ENCODE assay signal across 15 cellular contexts in genomic region chr5:92801921-92802320, GRCh38.
DNase-seq lines count a peak whose midpoint lies in the region; ATAC-seq lines count a peak whose summit lies in the region.
"Had no signal": no experiment of that assay in that cellular context is flagged by ENCODE, and none has a peak within 500 bp of the region (broad histone marks: within the 10 kb centered on the region; RNA-seq: fewer than 3 reads in every experiment).

No MANE protein-coding gene starts in this region.

- H3K9ac ChIP-seq in mesenchymal stem cell (ENCODE audit: low read length), result no peak overlapping the region

- no peak overlapping the region for H2BK120ac ChIP-seq in mesenchymal stem cell (ENCODE audit: low read depth, low read length)

- no peak overlapping the region for H3K23ac ChIP-seq in mesenchymal stem cell (ENCODE audit: low read length in 2 of 2)

- H3K27ac ChIP-seq in mesenchymal stem cell (ENCODE audit: low read length, poor library complexity, severe bottlenecking), result no peak overlapping the region
- H3K27ac ChIP-seq: neutrophil had no signal

- H3K14ac ChIP-seq in mesenchymal stem cell (ENCODE audit: low read length in 2 of 2), result no peak overlapping the region

- no peak overlapping the region for H2AK5ac ChIP-seq in mesenchymal stem cell (ENCODE audit: low read length, severe bottlenecking)

- H4K91ac ChIP-seq in mesenchymal stem cell (ENCODE audit: low read length), result no peak overlapping the region

- no peak overlapping the region for H2AFZ ChIP-seq in mesenchymal stem cell (ENCODE audit: low read depth, low read length)

- ATAC-seq in HG03378 (IDR thresholded peaks at IDR 0.05; ENCODE audit: unreplicated experiment) (no peak), GM21529 (IDR thresholded peaks at IDR 0.05; ENCODE audit: unreplicated experiment) (no peak), HG02870 (IDR thresholded peaks at IDR 0.05; ENCODE audit: unreplicated experiment) (no peak)
- ATAC-seq: stimulated activated naive B cell treated with anti-CD40 and anti-IgM and Interleukin-4, amounts not matched to agents 10 μg/mL and 1 μg/mL and 100 μg/mL, for 72 hours had no signal

- no peak overlapping the region for H3K4me2 ChIP-seq in mesenchymal stem cell (ENCODE audit: low read length, poor library complexity, severe bottlenecking)

- no peaks in the 10 kb centered on the region for H3K4me1 ChIP-seq in mesenchymal stem cell (ENCODE audit: control insufficient read depth, insufficient read depth, low read depth, low read length)

- H2BK12ac ChIP-seq in mesenchymal stem cell (ENCODE audit: low read length in 2 of 2), result no peak overlapping the region

- peak; percentile 95 for DNase-seq in DMS53 (lab: John Stamatoyannopoulos, UW)
- peak; percentile 45 to 91 (median 88) for DNase-seq in NCI-H1417 (lab: John Stamatoyannopoulos, UW)
- DNase-seq in amniotic epithelial cell (ENCODE audit: low read depth), result peak; percentile 95
- DNase-seq in mesenchymal stem cell, result peak; percentile 56
- no peak for DNase-seq in RKO (ENCODE audit: low spot score)
- DNase-seq: activated CD4-positive, alpha-beta T cell treated with anti-CD3 and anti-CD28 coated beads for 4 hours; central memory CD4-positive, alpha-beta T cell; mesendoderm; NCI-H1436; Right ventricle myocardium superior; stimulated activated naive B cell treated with anti-CD40 and anti-IgM and Interleukin-4, amounts not matched to agents 10 μg/mL and 1 μg/mL and 100 μg/mL, for 72 hours had no signal

- no peak overlapping the region for H2BK15ac ChIP-seq in mesenchymal stem cell (ENCODE audit: low read depth, poor library complexity, severe bottlenecking)

- no peak overlapping the region for H3K18ac ChIP-seq in mesenchymal stem cell (ENCODE audit: low read depth in 1 of 2, low read length in 2 of 2)

- H3K9me3 ChIP-seq in mesenchymal stem cell (ENCODE audit: control insufficient read depth, low read length), result no peaks in the 10 kb centered on the region
- H3K9me3 ChIP-seq: neutrophil had no signal

- H3K79me1 ChIP-seq in mesenchymal stem cell (replicated peaks; ENCODE audit: low read length, poor library complexity, severe bottlenecking), result no peaks in the 10 kb centered on the region

- 3% methylated on average over 7 of the region's 7 CpGs for WGBS in mesenchymal stem cell

- H3K4ac ChIP-seq in mesenchymal stem cell (ENCODE audit: low read depth in 1 of 2, low read length in 2 of 2), result no peak overlapping the region

- H2BK5ac ChIP-seq in mesenchymal stem cell (ENCODE audit: low read depth, low read length, poor library complexity, severe bottlenecking), result no peak overlapping the region

- no peaks in the 10 kb centered on the region for H3K36me3 ChIP-seq in mesenchymal stem cell (ENCODE audit: control insufficient read depth in 1 of 2, insufficient read depth in 2 of 2, low read depth in 1 of 2, low read length in 2 of 2)
- H3K36me3 ChIP-seq: neutrophil had no signal

- no peaks in the 10 kb centered on the region for H3K27me3 ChIP-seq in mesenchymal stem cell (ENCODE audit: control insufficient read depth in 1 of 2, insufficient read depth in 1 of 2, low read length in 2 of 2)
- H3K27me3 ChIP-seq: neutrophil had no signal

- no peak overlapping the region for H3K4me3 ChIP-seq in mesenchymal stem cell (ENCODE audit: insufficient read depth in 1 of 2, low read depth in 1 of 2, low read length in 2 of 2)

- H4K8ac ChIP-seq in mesenchymal stem cell (ENCODE audit: low read length), result no peak overlapping the region
